38 cellular contexts compared by ENCODE assay signal in genomic region chr13:48356750-48357149, GRCh38. TPM values are rescaled to one million over a fixed set of nuclear protein-coding genes. Genes with fewer than 3 reads are reported as not detected.
"Had no signal": no experiment of that assay in that cellular context is flagged by ENCODE, and none has a peak within 500 bp of the region (broad histone marks: within the 10 kb centered on the region; RNA-seq: fewer than 3 reads in every experiment).

No MANE protein-coding gene starts in this region.

- H3K27ac ChIP-seq: adrenal gland, body of pancreas, cardiac muscle cell, coronary artery, dorsolateral prefrontal cortex, epithelial cell of prostate, WERI-Rb-1 had no signal

- H3K4me1 Mint-ChIP-seq: activated B cell treated with CpG ODN at 0.5 μM for 24 hours; activated CD8-positive, alpha-beta memory T cell treated with anti-CD3 and anti-CD28 coated beads, Interleukin-2, amount 10 ng/mL, durations not matched to agents 7 days and 5 days; activated naive CD4-positive, alpha-beta T cell treated with anti-CD3 and anti-CD28 coated beads, Interleukin-2, amount 50 U/mL, for 24 hours; activated naive CD8-positive, alpha-beta T cell treated with anti-CD3 and anti-CD28 coated beads for 36 hours; activated naive CD8-positive, alpha-beta T cell treated with anti-CD3 and anti-CD28 coated beads, Interleukin-2, amount 50 U/mL, for 24 hours; endodermal cell had no signal

- H3K4me1 ChIP-seq: adrenal gland, body of pancreas had no signal

- ATAC-seq: activated CD4-positive, CD25-positive, alpha-beta regulatory T cell treated with anti-CD3 and anti-CD28 coated beads, Interleukin-2, amount 50 U/mL, for 24 hours; activated CD8-positive, alpha-beta memory T cell treated with anti-CD3 and anti-CD28 coated beads, Interleukin-2, amount 10 ng/mL, durations not matched to agents 7 days and 5 days; activated CD8-positive, alpha-beta T cell treated with anti-CD3 and anti-CD28 coated beads, Interleukin-2, amount 10 ng/mL, durations not matched to agents 7 days and 5 days; activated naive CD8-positive, alpha-beta T cell treated with anti-CD3 and anti-CD28 coated beads, Interleukin-2, amount 50 U/mL, for 24 hours; body of pancreas; T-helper 17 cell had no signal

- H3K4me3 Mint-ChIP-seq: activated B cell treated with CpG ODN at 0.5 μM for 24 hours; activated CD4-positive, alpha-beta memory T cell treated with anti-CD3 and anti-CD28 coated beads for 36 hours; activated CD8-positive, alpha-beta memory T cell treated with anti-CD3 and anti-CD28 coated beads, Interleukin-2, amount 10 ng/mL, durations not matched to agents 7 days and 5 days; activated CD8-positive, alpha-beta T cell treated with anti-CD3 and anti-CD28 coated beads, Interleukin-2, amount 10 ng/mL, durations not matched to agents 7 days and 5 days; activated naive CD4-positive, alpha-beta T cell treated with anti-CD3 and anti-CD28 coated beads for 36 hours; activated naive CD4-positive, alpha-beta T cell treated with anti-CD3 and anti-CD28 coated beads, Interleukin-2, amount 50 U/mL, for 24 hours; activated naive CD8-positive, alpha-beta T cell treated with anti-CD3 and anti-CD28 coated beads for 36 hours; activated naive CD8-positive, alpha-beta T cell treated with anti-CD3 and anti-CD28 coated beads, Interleukin-2, amount 50 U/mL, for 24 hours; activated T-helper 1 cell treated with anti-CD3 and anti-CD28 coated beads, Interleukin-12 subunit alpha, Interleukin-12 subunit beta, Interleukin-2, Interleukin-4 antibody, amounts not matched to agents 30 ng/mL and 10 ng/mL and 1 ng/mL, durations not matched to agents 14 hours and 24 hours and 36 hours; dendritic cell treated with granulocyte-macrophage colony-stimulating factor and Interleukin-4, amounts not matched to agents 40 ng/mL and 50 ng/mL, for 4 days; endodermal cell; T-helper 17 cell; T-helper 2 cell treated with Interferon-gamma antibody and Interleukin-4, amounts not matched to agents 5 μg/mL and 100 μg/mL, for 36 hours had no signal

- H3K9me3 ChIP-seq: body of pancreas had no signal

- H3K27ac Mint-ChIP-seq: activated B cell treated with CpG ODN at 0.5 μM for 24 hours; activated CD4-positive, alpha-beta memory T cell treated with anti-CD3 and anti-CD28 coated beads for 36 hours; activated CD8-positive, alpha-beta memory T cell treated with anti-CD3 and anti-CD28 coated beads, Interleukin-2, amount 10 ng/mL, durations not matched to agents 7 days and 5 days; activated CD8-positive, alpha-beta T cell treated with anti-CD3 and anti-CD28 coated beads, Interleukin-2, amount 10 ng/mL, durations not matched to agents 7 days and 5 days; activated naive CD4-positive, alpha-beta T cell treated with anti-CD3 and anti-CD28 coated beads for 36 hours; activated naive CD8-positive, alpha-beta T cell treated with anti-CD3 and anti-CD28 coated beads for 36 hours; activated naive CD8-positive, alpha-beta T cell treated with anti-CD3 and anti-CD28 coated beads, Interleukin-2, amount 50 U/mL, for 24 hours; activated T-helper 1 cell treated with anti-CD3 and anti-CD28 coated beads, Interleukin-12 subunit alpha, Interleukin-12 subunit beta, Interleukin-2, Interleukin-4 antibody, amounts not matched to agents 30 ng/mL and 10 ng/mL and 1 ng/mL, durations not matched to agents 14 hours and 24 hours and 36 hours; activated T-helper 2 cell treated with anti-CD3 and anti-CD28 coated beads, Interferon-gamma antibody, Interleukin-2, Interleukin-4, amounts not matched to agents 10 μg/mL and 5 μg/mL and 100 μg/mL, durations not matched to agents 14 hours and 24 hours and 36 hours; dendritic cell treated with granulocyte-macrophage colony-stimulating factor and Interleukin-4, amounts not matched to agents 40 ng/mL and 50 ng/mL, for 4 days; endodermal cell; T-helper 17 cell; T-helper 2 cell treated with Interferon-gamma antibody and Interleukin-4, amounts not matched to agents 5 μg/mL and 100 μg/mL, for 36 hours had no signal

- H3K4me3 ChIP-seq: adrenal gland, body of pancreas, cardiac muscle cell, coronary artery, dorsolateral prefrontal cortex, heart left ventricle had no signal

- H3K36me3 ChIP-seq: adrenal gland, cardiac muscle cell, WERI-Rb-1 had no signal

- DNase-seq: activated B cell treated with CpG ODN at 0.5 μM for 24 hours; activated CD4-positive, alpha-beta memory T cell treated with anti-CD3 and anti-CD28 coated beads for 36 hours; activated CD4-positive, alpha-beta T cell treated with anti-CD3 and anti-CD28 coated beads for 48 hours; activated CD4-positive, alpha-beta T cell treated with anti-CD3 and anti-CD28 coated beads, Interleukin-2, amount 50 U/mL, for 1 hour; activated CD8-positive, alpha-beta memory T cell treated with anti-CD3 and anti-CD28 coated beads, Interleukin-2, amount 10 ng/mL, durations not matched to agents 7 days and 5 days; activated CD8-positive, alpha-beta memory T cell treated with anti-CD3 and anti-CD28 coated beads, Interleukin-2, amount 50 U/mL, for 4 hours; activated CD8-positive, alpha-beta T cell treated with anti-CD3 and anti-CD28 coated beads, Interleukin-2, amount 10 ng/mL, durations not matched to agents 7 days and 5 days; activated effector memory CD4-positive, alpha-beta T cell treated with anti-CD3 and anti-CD28 coated beads, Interleukin-2, amount 50 U/mL, for 16 hours; activated naive CD4-positive, alpha-beta T cell treated with anti-CD3 and anti-CD28 coated beads for 36 hours; activated naive CD8-positive, alpha-beta T cell treated with anti-CD3 and anti-CD28 coated beads for 36 hours; activated naive CD8-positive, alpha-beta T cell treated with anti-CD3 and anti-CD28 coated beads, Interleukin-2, amount 50 U/mL, for 24 hours; activated T-cell treated with anti-CD3 and anti-CD28 coated beads, Interleukin-2, amount 50 U/mL, for 1 hour; activated T-cell treated with anti-CD3 and anti-CD28 coated beads, Interleukin-2, amount 50 U/mL, for 48 hours; adrenal gland; amygdala; aorta; body of pancreas; central memory CD4-positive, alpha-beta T cell; cerebellar nuclear complex; dorsolateral prefrontal cortex; effector memory CD4-positive, alpha-beta T cell; endodermal cell; foreskin fibroblast; glutamatergic neuron; heart left ventricle; T-helper 1 cell; T-helper 17 cell; T1000; WERI-Rb-1 had no signal

- H3K27me3 Mint-ChIP-seq: activated B cell treated with CpG ODN at 0.5 μM for 24 hours; activated CD4-positive, alpha-beta memory T cell treated with anti-CD3 and anti-CD28 coated beads for 36 hours; activated CD8-positive, alpha-beta memory T cell treated with anti-CD3 and anti-CD28 coated beads, Interleukin-2, amount 10 ng/mL, durations not matched to agents 7 days and 5 days; activated naive CD4-positive, alpha-beta T cell treated with anti-CD3 and anti-CD28 coated beads, Interleukin-2, amount 50 U/mL, for 24 hours; activated naive CD8-positive, alpha-beta T cell treated with anti-CD3 and anti-CD28 coated beads for 36 hours; activated naive CD8-positive, alpha-beta T cell treated with anti-CD3 and anti-CD28 coated beads, Interleukin-2, amount 50 U/mL, for 24 hours; dendritic cell treated with granulocyte-macrophage colony-stimulating factor and Interleukin-4, amounts not matched to agents 40 ng/mL and 50 ng/mL, for 4 days; T-helper 17 cell had no signal

- H3K27me3 ChIP-seq: adrenal gland, body of pancreas, cardiac muscle cell, dorsolateral prefrontal cortex, heart left ventricle had no signal

RNA-seq across cellular contexts. Expression of gene LPAR6, which starts 56.2 kb away (rescaled TPM):
- total RNA-seq: activated B cell treated with CpG ODN at 0.5 μM for 24 hours had no signal
